ENCODE assay signal across 31 cellular contexts in the genomic region with DNA sequence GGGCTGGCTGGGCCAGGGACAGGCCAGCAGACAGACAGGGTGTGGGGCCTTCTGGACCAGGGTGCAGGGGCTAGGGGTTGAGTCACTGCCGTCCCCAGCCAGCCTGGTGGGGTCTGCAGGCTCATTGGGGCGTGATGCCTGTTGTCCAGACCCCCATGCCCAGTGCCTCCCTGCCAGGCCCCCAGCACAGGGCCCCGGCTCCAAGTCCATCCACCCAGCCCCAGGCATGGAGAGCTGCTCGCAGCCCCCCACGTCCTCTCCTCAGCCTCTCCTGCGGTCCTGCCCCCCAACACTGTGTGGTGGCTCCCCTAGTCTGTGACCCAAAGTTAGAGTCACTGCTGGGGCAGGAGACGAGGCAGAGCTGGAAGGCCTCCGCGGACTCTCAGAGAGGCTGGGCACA. TPM values are rescaled to one million over a fixed set of nuclear protein-coding genes. Genes with fewer than 3 reads are reported as not detected.
"Had no signal": no experiment of that assay in that cellular context is flagged by ENCODE, and none has a peak within 500 bp of the region (broad histone marks: within the 10 kb centered on the region; RNA-seq: fewer than 3 reads in every experiment).

No MANE protein-coding gene starts in this region.

- H3K36me3 ChIP-seq: brain microvascular endothelial cell, esophagus muscularis mucosa, gastrocnemius medialis, heart right ventricle had no signal

- H3K4me3 ChIP-seq: esophagus muscularis mucosa, gastrocnemius medialis, heart right ventricle had no signal

- ATAC-seq: activated CD4-positive, alpha-beta T cell treated with anti-CD3 and anti-CD28 coated beads for 36 hours; activated CD8-positive, alpha-beta memory T cell treated with anti-CD3 and anti-CD28 coated beads, Interleukin-2, amount 10 ng/mL, durations not matched to agents 7 days and 5 days; activated CD8-positive, alpha-beta T cell treated with anti-CD3 and anti-CD28 coated beads, Interleukin-2, amount 10 ng/mL, durations not matched to agents 7 days and 5 days; activated naive CD4-positive, alpha-beta T cell treated with anti-CD3 and anti-CD28 coated beads, Interleukin-2, amount 50 U/mL, for 72 hours; effector memory CD8-positive, alpha-beta T cell; foreskin keratinocyte; gastrocnemius medialis had no signal

- H3K9me3 ChIP-seq: esophagus muscularis mucosa, gastrocnemius medialis, heart right ventricle had no signal

- H3K27ac ChIP-seq: brain microvascular endothelial cell, esophagus muscularis mucosa, foreskin keratinocyte, gastrocnemius medialis, heart right ventricle had no signal

- DNase-seq: activated CD4-positive, alpha-beta memory T cell treated with anti-CD3 and anti-CD28 coated beads for 36 hours; activated CD4-positive, alpha-beta T cell treated with anti-CD3 and anti-CD28 coated beads for 36 hours; activated CD4-positive, alpha-beta T cell treated with anti-CD3 and anti-CD28 coated beads, Interleukin-2, amount 10 ng/mL, durations not matched to agents 24 days and 14 days; activated CD4-positive, CD25-positive, alpha-beta regulatory T cell; activated CD4-positive, CD25-positive, alpha-beta regulatory T cell treated with anti-CD3 and anti-CD28 coated beads, Interleukin-2, amount 50 U/mL, for 72 hours; activated CD8-positive, alpha-beta memory T cell treated with anti-CD3 and anti-CD28 coated beads, Interleukin-2, amount 10 ng/mL, durations not matched to agents 7 days and 5 days; activated CD8-positive, alpha-beta memory T cell treated with anti-CD3 and anti-CD28 coated beads, Interleukin-2, amount 50 U/mL, for 4 hours; activated CD8-positive, alpha-beta T cell treated with anti-CD3 and anti-CD28 coated beads, Interleukin-2, amount 10 ng/mL, durations not matched to agents 7 days and 5 days; activated gamma-delta T cell; activated naive CD4-positive, alpha-beta T cell; activated naive CD4-positive, alpha-beta T cell treated with anti-CD3 and anti-CD28 coated beads, Interleukin-2, amount 10 ng/mL, durations not matched to agents 7 days and 5 days; activated naive CD8-positive, alpha-beta T cell treated with anti-CD3 and anti-CD28 coated beads, Interleukin-2, amount 10 ng/mL, durations not matched to agents 7 days and 5 days; activated T-cell treated with anti-CD3 and anti-CD28 coated beads, Interleukin-2, amount 50 U/mL, for 1 hour; activated T-cell treated with anti-CD3 and anti-CD28 coated beads, Interleukin-2, amount 50 U/mL, for 48 hours; brain microvascular endothelial cell; caudate nucleus; cortex of kidney; dermis blood vessel endothelial cell; effector CD4-positive, alpha-beta T cell; effector memory CD8-positive, alpha-beta T cell; foreskin keratinocyte; gastrocnemius medialis; glutamatergic neuron; heart right ventricle; T-helper 2 cell had no signal

- H3K27me3 ChIP-seq: foreskin keratinocyte, gastrocnemius medialis had no signal

RNA-seq across cellular contexts. Expression of gene KREMEN2, which starts 23.2 kb away (rescaled TPM):
- total RNA-seq: activated CD4-positive, alpha-beta memory T cell treated with anti-CD3 and anti-CD28 coated beads for 36 hours; activated CD4-positive, alpha-beta T cell treated with anti-CD3 and anti-CD28 coated beads for 36 hours; activated naive CD4-positive, alpha-beta T cell treated with anti-CD3 and anti-CD28 coated beads, Interleukin-2, amount 50 U/mL, for 72 hours; chondrocyte; dermis blood vessel endothelial cell; gastrocnemius medialis; heart right ventricle; T-helper 1 cell treated with Interleukin-12 subunit alpha and Interleukin-12 subunit beta and Interleukin-4 antibody, amounts not matched to agents 30 ng/mL and 1 ng/mL, for 36 hours had no signal
- polyA plus RNA-seq: heart right ventricle had no signal

RNA-seq across cellular contexts. Expression of gene CLDN9, which starts 25.4 kb away (rescaled TPM):
- total RNA-seq: activated CD4-positive, alpha-beta memory T cell treated with anti-CD3 and anti-CD28 coated beads for 36 hours; activated CD4-positive, alpha-beta T cell treated with anti-CD3 and anti-CD28 coated beads for 36 hours; activated CD4-positive, alpha-beta T cell treated with anti-CD3 and anti-CD28 coated beads, Interleukin-2, amount 10 ng/mL, durations not matched to agents 24 days and 14 days; activated CD8-positive, alpha-beta memory T cell treated with anti-CD3 and anti-CD28 coated beads for 36 hours; activated naive CD8-positive, alpha-beta T cell treated with anti-CD3 and anti-CD28 coated beads, Interleukin-2, amount 10 ng/mL, durations not matched to agents 7 days and 5 days; chondrocyte; dermis blood vessel endothelial cell; foreskin keratinocyte had no signal
- polyA plus RNA-seq: foreskin keratinocyte had no signal

RNA-seq across cellular contexts. Expression of gene CLDN6, which starts 30.7 kb away (rescaled TPM):
- total RNA-seq: activated CD4-positive, alpha-beta memory T cell treated with anti-CD3 and anti-CD28 coated beads for 36 hours; activated CD4-positive, alpha-beta T cell treated with anti-CD3 and anti-CD28 coated beads for 36 hours; activated CD4-positive, alpha-beta T cell treated with anti-CD3 and anti-CD28 coated beads, Interleukin-2, amount 10 ng/mL, durations not matched to agents 24 days and 14 days; activated CD8-positive, alpha-beta memory T cell treated with anti-CD3 and anti-CD28 coated beads for 36 hours; activated CD8-positive, alpha-beta memory T cell treated with anti-CD3 and anti-CD28 coated beads, Interleukin-2, amount 10 ng/mL, durations not matched to agents 7 days and 5 days; activated CD8-positive, alpha-beta T cell treated with anti-CD3 and anti-CD28 coated beads, Interleukin-2, amount 10 ng/mL, durations not matched to agents 7 days and 5 days; activated naive CD4-positive, alpha-beta T cell treated with anti-CD3 and anti-CD28 coated beads, Interleukin-2, amount 50 U/mL, for 72 hours; activated naive CD8-positive, alpha-beta T cell treated with anti-CD3 and anti-CD28 coated beads, Interleukin-2, amount 10 ng/mL, durations not matched to agents 7 days and 5 days; bronchial epithelial cell; dermis blood vessel endothelial cell; esophagus muscularis mucosa; T-helper 1 cell treated with Interleukin-12 subunit alpha and Interleukin-12 subunit beta and Interleukin-4 antibody, amounts not matched to agents 30 ng/mL and 1 ng/mL, for 36 hours had no signal
